8 cellular contexts compared by ENCODE assay signal in the genomic region with DNA sequence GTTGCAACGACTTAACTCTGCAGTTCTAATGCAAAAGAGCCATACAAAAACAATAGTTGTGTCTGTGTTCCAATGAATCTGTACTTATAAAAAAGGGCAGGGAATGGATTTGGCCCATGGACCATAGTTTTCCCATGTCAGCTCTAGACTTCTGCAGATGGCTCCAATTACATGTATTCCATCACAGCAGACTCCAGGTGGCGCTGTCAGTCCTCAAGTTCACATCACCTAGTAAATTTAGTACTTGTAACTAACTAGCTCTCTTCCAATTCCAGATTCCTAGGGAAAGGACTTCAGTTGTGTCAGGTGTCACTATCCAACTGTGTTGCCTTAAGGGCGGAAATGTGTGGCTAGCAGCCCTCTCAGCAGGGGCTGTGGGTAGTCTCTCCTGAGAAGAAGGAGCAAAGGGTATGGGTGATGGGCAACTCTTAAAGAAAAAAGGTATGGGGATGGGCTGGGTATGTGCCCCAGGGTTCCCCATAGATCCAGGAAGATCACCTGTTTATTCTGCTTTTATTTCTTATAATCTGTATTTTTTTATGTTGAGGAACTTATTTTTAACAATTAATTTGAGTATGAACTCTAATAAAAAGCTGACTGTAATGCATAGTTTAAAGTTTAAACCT. TPM values are rescaled to one million over a fixed set of nuclear protein-coding genes. Genes with fewer than 3 reads are reported as not detected.
DNase-seq lines count a peak whose midpoint lies in the region; ATAC-seq, FAIRE-seq and TF ChIP-seq lines count a peak whose summit lies in the region.

No MANE protein-coding gene starts in this region.

- H2BK20ac ChIP-seq in H1 (ENCODE audit: low read length): no peak overlapping the region

- no peak overlapping the region for H4K91ac ChIP-seq in H1 (replicated peaks; ENCODE audit: insufficient read length, low read length)

- no peak overlapping the region for H2BK15ac ChIP-seq in H1 (ENCODE audit: low read length)

- H4K20me1 ChIP-seq in GM23338 (replicated peaks; ENCODE audit: insufficient read depth) (no peaks in the 10 kb centered on the region), H1 (replicated peaks in 1 of 2; ENCODE audit: control insufficient read depth in 1 of 2, insufficient read depth in 2 of 2, low read length in 2 of 2) (no peaks in the 10 kb centered on the region)

- POLR2A ChIA-PET in activated CD8-positive, alpha-beta T cell treated with anti-CD3 and anti-CD28 coated beads, Interleukin-2, amount 10 ng/mL, durations not matched to agents 7 days and 5 days (lab: Charles Lee): interaction anchor here (0.6 kb wide), 1 partner anchor 358 kb away, joined by 3 read pairs; no protein-coding TSS in a partner anchor
- POLR2A ChIA-PET in H1 (lab: Charles Lee; ENCODE audit: partially characterized antibody): interaction anchor here (1.0 kb wide), 1 partner anchor 13 kb away, joined by 3 read pairs; no protein-coding TSS in a partner anchor

- peak; percentile 95 for ATAC-seq in GM23338
- peak; percentile 36 for ATAC-seq in activated CD8-positive, alpha-beta T cell treated with anti-CD3 and anti-CD28 coated beads, Interleukin-2, amount 10 ng/mL, durations not matched to agents 7 days and 5 days

- H3K18ac ChIP-seq in H1 (ENCODE audit: extremely low read depth, low read length): no peak overlapping the region

- H3F3A ChIP-seq in GM23338 (replicated peaks; ENCODE audit: low read depth): no peaks in the 10 kb centered on the region

- peak; percentile 88 for FAIRE-seq in H1 (lab: Jason Lieb, UNC)

- no peak overlapping the region for H3K4me2 ChIP-seq in GM23338
- H3K4me2 ChIP-seq in H1 (ENCODE audit: insufficient read depth in 1 of 2, low read depth in 2 of 2, low read length in 2 of 2): no peak overlapping the region

- H3K9me2 ChIP-seq in GM23338 (ENCODE audit: insufficient read depth): no peaks in the 10 kb centered on the region

- peak; percentile 75 to 82 for TF ChIP-seq RAD21 in H1 (IDR thresholded peaks at IDR 0.05 in 1 of 2, conservative IDR thresholded peaks at IDR 0.05 in 1 of 2; ENCODE audit: low read depth in 2 of 2, low read length in 2 of 2)

- H3K79me2 ChIP-seq in GM23338 (replicated peaks; ENCODE audit: insufficient read depth) (no peaks in the 10 kb centered on the region), H1 (ENCODE audit: control insufficient read depth in 1 of 2, insufficient read depth in 2 of 2, low read length in 2 of 2) (no peaks in the 10 kb centered on the region)

- H3K56ac ChIP-seq in H1 (replicated peaks; ENCODE audit: insufficient read length, low read depth, low read length): no peak overlapping the region

- no peak overlapping the region; the same call in 1 of the 2 replicates for H3K27ac Mint-ChIP-seq in GM23338
- H3K27ac Mint-ChIP-seq in activated CD8-positive, alpha-beta T cell treated with anti-CD3 and anti-CD28 coated beads, Interleukin-2, amount 10 ng/mL, durations not matched to agents 7 days and 5 days: no peak overlapping the region

- H2BK12ac ChIP-seq in H1 (ENCODE audit: low read depth, low read length): no peak overlapping the region

- H3K14ac ChIP-seq in H1 (ENCODE audit: insufficient read length): no peak overlapping the region

- peak; percentile 71 for DNase-seq in AG08395 (ENCODE audit: low spot score)
- DNase-seq in GM23338 (ENCODE audit: low spot score): peak; percentile 94
- DNase-seq in NCI-H748 (lab: John Stamatoyannopoulos, UW; ENCODE audit: unreplicated experiment): peak; percentile 50
- DNase-seq in activated CD8-positive, alpha-beta T cell treated with anti-CD3 and anti-CD28 coated beads, Interleukin-2, amount 10 ng/mL, durations not matched to agents 7 days and 5 days: peak; percentile 79
- DNase-seq in H1 (ENCODE audit: low read depth in 1 of 2, low spot score in 2 of 2): peak; percentile 47 to 85
- peak; percentile 58 for DNase-seq in mucosa of gallbladder (ENCODE audit: low spot score)
- DNase-seq in stimulated activated CD8-positive, alpha-beta memory T cell treated with anti-CD3 and anti-CD28 coated beads, Interleukin-4, amount 100 ng/mL, for 4 hours (ENCODE audit: low read depth in 2 of 2, low spot score in 1 of 2): peak; percentile 22 to 59
- DNase-seq in NCI-H187 treated with DMSO at 0.1 percent for 48 hours (lab: John Stamatoyannopoulos, UW): no peak

- H2BK120ac ChIP-seq in H1 (replicated peaks; ENCODE audit: low read depth, low read length): no peak overlapping the region

- H3K27ac ChIP-seq in GM23338 (ENCODE audit: low read depth) (no peak overlapping the region), H1 (ENCODE audit: low read depth, low read length) (no peak overlapping the region)

- H4K8ac ChIP-seq in H1 (ENCODE audit: extremely low read depth, insufficient read depth, low read length): no peak overlapping the region

- 12% methylated on average over 3 of the region's 3 CpGs; no CpG with 5 or more reads in 1 of the 2 experiments for WGBS in H1 (ENCODE audit: extremely low coverage in 1 of 2, insufficient coverage in 1 of 2, insufficient read length in 1 of 2, insufficient replicate concordance in 2 of 2, low coverage in 1 of 2, low lambda C conversion rate in 2 of 2, missing lambda C conversion rate in 1 of 2), 2 experiments

- H3K9ac ChIP-seq in H1 (replicated peaks in 1 of 4; ENCODE audit: extremely low read depth in 1 of 4, low read depth in 3 of 4, low read length in 3 of 4): no peak overlapping the region

- no peak overlapping the region for H3K4ac ChIP-seq in H1 (replicated peaks; ENCODE audit: insufficient read length, low read depth, low read length)

- no peak overlapping the region for H2AK5ac ChIP-seq in H1 (ENCODE audit: low read depth, low read length)

- no peak for TF ChIP-seq POLR2A in H1 (IDR thresholded peaks at IDR 0.05; ENCODE audit: control extremely low read depth in 1 of 2, low read depth in 2 of 2, low read length in 2 of 2)

- H3K79me1 ChIP-seq in H1 (ENCODE audit: low read depth, low read length): no peaks in the 10 kb centered on the region

- peaks cover 29% of the 10 kb centered on the region; the same call in 2 of the 3 replicates for H3K36me3 Mint-ChIP-seq in GM23338 (ENCODE audit: low read depth)
- peaks cover 4% of the 10 kb centered on the region for H3K36me3 Mint-ChIP-seq in activated CD8-positive, alpha-beta T cell treated with anti-CD3 and anti-CD28 coated beads, Interleukin-2, amount 10 ng/mL, durations not matched to agents 7 days and 5 days (ENCODE audit: low read depth)

- H3K4me1 ChIP-seq in GM23338 (ENCODE audit: insufficient read depth): 0 out of 2 replicates have a peak, but pooled peaks cover 2% of the 10 kb centered on the region
- peaks cover 0 to 3% (median 1%) of the 10 kb centered on the region in 4 experiments; a peak in 2 of 7 replicates for H3K4me1 ChIP-seq in H1 (replicated peaks in 1 of 4; ENCODE audit: control insufficient read depth in 3 of 4, insufficient read depth in 4 of 4, low read length in 3 of 4)

- H3K4me3 Mint-ChIP-seq in GM23338: no peak overlapping the region
- H3K4me3 Mint-ChIP-seq in activated CD8-positive, alpha-beta T cell treated with anti-CD3 and anti-CD28 coated beads, Interleukin-2, amount 10 ng/mL, durations not matched to agents 7 days and 5 days: no peak overlapping the region

- no peaks in the 10 kb centered on the region for H3K23me2 ChIP-seq in H1 (ENCODE audit: low read depth, low read length)

- H3K27me3 ChIP-seq in GM23338 (ENCODE audit: insufficient read depth): no peaks in the 10 kb centered on the region
- H3K27me3 ChIP-seq in H1 (replicated peaks in 1 of 4; ENCODE audit: control insufficient read depth in 3 of 4, extremely low read depth in 1 of 4, insufficient read depth in 3 of 4, low read length in 3 of 4): no peaks in the 10 kb centered on the region

- H2AFZ ChIP-seq in GM23338 (no peak overlapping the region), H1 (ENCODE audit: low read length) (no peak overlapping the region)

- CTCF ChIA-PET in activated CD8-positive, alpha-beta T cell treated with anti-CD3 and anti-CD28 coated beads, Interleukin-2, amount 10 ng/mL, durations not matched to agents 7 days and 5 days (lab: Charles Lee): interaction anchor here (0.7 to 3.8 kb wide), 53 partner anchors 9 to 556 kb away, joined by 3 to 29 read pairs (median 6); partner anchors contain the start of genes BBS4 and HIGD2B
- CTCF ChIA-PET in H1 (lab: Charles Lee; ENCODE audit: partially characterized antibody): interaction anchor here (0.6 to 5.3 kb wide), 32 partner anchors 9 to 561 kb away, joined by 3 to 19 read pairs (median 4); partner anchors contain the start of genes BBS4 and HIGD2B

- no peaks in the 10 kb centered on the region; the same call in 2 of the 3 replicates for H3K9me3 Mint-ChIP-seq in GM23338
- no peaks in the 10 kb centered on the region for H3K9me3 Mint-ChIP-seq in activated CD8-positive, alpha-beta T cell treated with anti-CD3 and anti-CD28 coated beads, Interleukin-2, amount 10 ng/mL, durations not matched to agents 7 days and 5 days (ENCODE audit: insufficient read depth)

- H3K4me3 ChIP-seq in GM23338: no peak overlapping the region
- no peak overlapping the region for H3K4me3 ChIP-seq in H1 (ENCODE audit: extremely low read depth in 1 of 4, insufficient read depth in 2 of 4, low read depth in 3 of 4, low read length in 4 of 4)

- H3K9me3 ChIP-seq in H1 (ENCODE audit: insufficient read depth in 2 of 2, low read depth in 1 of 2, low read length in 1 of 2): no peaks in the 10 kb centered on the region

- H3K23ac ChIP-seq in H1 (ENCODE audit: insufficient read length): no peak overlapping the region

- TF ChIP-seq CTCF in GM23338 (conservative IDR thresholded peaks at IDR 0.05; ENCODE audit: low read depth in 2 of 2) (peak; percentile 90 to 94), H1 (IDR thresholded peaks at IDR 0.05; ENCODE audit: control extremely low read depth in 1 of 3, insufficient read depth in 1 of 3, low read depth in 1 of 3, low read length in 3 of 3) (peak; percentile 29 to 90 (median 77))

- TF ChIP-seq EP300 in H1 (IDR thresholded peaks at IDR 0.05; ENCODE audit: borderline replicate concordance in 1 of 2, low read depth in 2 of 2, low read length in 2 of 2): no peak

- no peak overlapping the region for H2BK5ac ChIP-seq in H1 (ENCODE audit: low read depth, low read length)

- peaks cover 9% of the 10 kb centered on the region for H3K4me1 Mint-ChIP-seq in GM23338
- peaks cover 2% of the 10 kb centered on the region for H3K4me1 Mint-ChIP-seq in activated CD8-positive, alpha-beta T cell treated with anti-CD3 and anti-CD28 coated beads, Interleukin-2, amount 10 ng/mL, durations not matched to agents 7 days and 5 days (ENCODE audit: low read depth)

- no peak overlapping the region for H4K5ac ChIP-seq in H1 (ENCODE audit: insufficient read length, low read depth, low read length)

- H3K36me3 ChIP-seq in GM23338 (ENCODE audit: insufficient read depth) (peaks cover 9% of the 10 kb centered on the region), H1 (ENCODE audit: control insufficient read depth in 2 of 4, insufficient read depth in 4 of 4, low read length in 3 of 4) (peaks cover 0 to 9% (median 0%) of the 10 kb centered on the region in 4 experiments; a peak in 1 of 8 replicates)

- no peaks in the 10 kb centered on the region for H3K27me3 Mint-ChIP-seq in GM23338 (ENCODE audit: insufficient read depth, low read depth, poor library complexity)
- no peaks in the 10 kb centered on the region for H3K27me3 Mint-ChIP-seq in activated CD8-positive, alpha-beta T cell treated with anti-CD3 and anti-CD28 coated beads, Interleukin-2, amount 10 ng/mL, durations not matched to agents 7 days and 5 days (ENCODE audit: low read depth)

RNA-seq across cellular contexts. Expression of gene BBS4, which starts 36.2 kb away (rescaled TPM):
- 21.2 and 40.8 TPM in 2 replicates for total RNA-seq in GM23338 (2014; rRNA removed; shearing (Covaris generic))
- 18.1 and 22.2 TPM in 2 replicates for polyA plus RNA-seq in GM23338 (2016; fragmentation: Nextera tagmentation; extraction: Ambion mirVana)
- total RNA-seq in activated CD8-positive, alpha-beta T cell treated with anti-CD3 and anti-CD28 coated beads, Interleukin-2, amount 10 ng/mL, durations not matched to agents 7 days and 5 days: 10 to 100 TPM in 1 of 2 experiments, 1 to 10 TPM in 1; 9.2 to 11.6 TPM
- total RNA-seq in H1 (2021; fragmentation: NEBNext Ultra II Directional; extraction: Animal tissue kit (Norgen Biotek cat#: 25700)): 24.1 and 24.3 TPM in 2 replicates
- 11.5 and 17.4 TPM in 2 replicates for polyA plus RNA-seq in H1 (2011; rRNA removed)
- polyA plus RNA-seq in H1 (2011; cell fraction: cytosol; rRNA removed): 20.8 TPM
- 25.7 TPM for polyA plus RNA-seq in H1 (2011; cell fraction: nucleus; rRNA removed)
- 21.2 to 38.6 TPM (median 27.9 TPM) in 4 replicates for polyA plus RNA-seq in H1 (2012, experiment 1 of 2)
- polyA plus RNA-seq in H1 (2012, experiment 2 of 2): 2.6 TPM
- 33.6 TPM for polyA plus RNA-seq in H1 (2013, experiment 1 of 2)
- polyA plus RNA-seq in H1 (2013, experiment 2 of 2): 32.1 TPM
- polyA minus RNA-seq in H1 (2011; rRNA and poly(A)+ RNA removed): 45.8 and 51.9 TPM in 2 replicates
- 19.7 TPM for polyA minus RNA-seq in H1 (2011; cell fraction: cytosol; rRNA and poly(A)+ RNA removed)
- 54.3 TPM for polyA minus RNA-seq in H1 (2011; cell fraction: nucleus; rRNA and poly(A)+ RNA removed)
- total RNA-seq in mucosa of gallbladder: 16.1 TPM

RNA-seq across cellular contexts. Expression of gene HIGD2B, which starts 36.2 kb away (rescaled TPM):
- not detected in 2 replicates for total RNA-seq in GM23338 (2014; rRNA removed; shearing (Covaris generic))
- 0.45 TPM in 1 of 2 replicates, not detected in the other for polyA plus RNA-seq in GM23338 (2016; fragmentation: Nextera tagmentation; extraction: Ambion mirVana)
- total RNA-seq in activated CD8-positive, alpha-beta T cell treated with anti-CD3 and anti-CD28 coated beads, Interleukin-2, amount 10 ng/mL, durations not matched to agents 7 days and 5 days: under 1 TPM in 1 of 2 experiments, not detected in 1; 0.24 TPM
- not detected in 2 replicates for total RNA-seq in H1 (2021; fragmentation: NEBNext Ultra II Directional; extraction: Animal tissue kit (Norgen Biotek cat#: 25700))
- polyA plus RNA-seq in H1 (2011; rRNA removed): not detected in 2 replicates
- polyA plus RNA-seq in H1 (2011; cell fraction: cytosol; rRNA removed): not detected
- polyA plus RNA-seq in H1 (2011; cell fraction: nucleus; rRNA removed): not detected
- not detected in 4 replicates for polyA plus RNA-seq in H1 (2012, experiment 1 of 2)
- polyA plus RNA-seq in H1 (2012, experiment 2 of 2): not detected
- 0.04 TPM for polyA plus RNA-seq in H1 (2013, experiment 1 of 2)
- 0.04 TPM for polyA plus RNA-seq in H1 (2013, experiment 2 of 2)
- polyA minus RNA-seq in H1 (2011; rRNA and poly(A)+ RNA removed): not detected in 2 replicates
- not detected for polyA minus RNA-seq in H1 (2011; cell fraction: cytosol; rRNA and poly(A)+ RNA removed)
- polyA minus RNA-seq in H1 (2011; cell fraction: nucleus; rRNA and poly(A)+ RNA removed): not detected
- total RNA-seq in mucosa of gallbladder: not detected
